8 cellular contexts compared by ENCODE assay signal in genomic region chr3:25789596-25790556, GRCh38. TPM values are rescaled to one million over a fixed set of nuclear protein-coding genes. Genes with fewer than 3 reads are reported as not detected.
DNase-seq lines count a peak whose midpoint lies in the region; ATAC-seq and TF ChIP-seq lines count a peak whose summit lies in the region.

OXSM (plus strand) TSS chr3:25790090; CDS start chr3:25791021, 931 bp downstream.

- peak within 1 kb of the TSS; percentile 88 for H3K4me3 ChIP-seq in Jurkat, Clone E6-1 (ENCODE audit: low read length)
- H3K4me3 ChIP-seq in PC-3 (ENCODE audit: low read length) (peak within 1 kb of the TSS; percentile 86), esophagus (ENCODE audit: low read depth in 1 of 2, low read length in 2 of 2) (peak within 1 kb of the TSS; percentile 57 to 86), mucosa of rectum (ENCODE audit: low read length in 2 of 2) (peak within 1 kb of the TSS; percentile 94 to 96)

- ATAC-seq in GM21619 (IDR thresholded peaks at IDR 0.05; ENCODE audit: unreplicated experiment) (peak; percentile 93), PC-3 (peak; percentile 90)

- peak; percentile 16 for DNase-seq in DMS153 treated with DMSO at 0.1 percent for 48 hours (lab: John Stamatoyannopoulos, UW; ENCODE audit: unreplicated experiment)
- peak; percentile 94 for DNase-seq in Jurkat, Clone E6-1 (ENCODE audit: low read depth, low spot score)
- peak; percentile 96 for DNase-seq in PC-3
- DNase-seq in activated T-cell treated with anti-CD3 and anti-CD28 coated beads for 48 hours (ENCODE audit: low read depth), result peak; percentile 91
- DNase-seq in stimulated activated CD8-positive, alpha-beta memory T cell treated with anti-CD3 and anti-CD28 coated beads, Interleukin-4, amount 100 ng/mL, for 4 hours (ENCODE audit: low read depth in 2 of 2, low spot score in 1 of 2), result peak; percentile 84 to 89

- intact Hi-C loops in PC-3 (cut with micrococcal nuclease), result loop anchor here (5.0 kb wide), 1 partner anchor 42 kb away; no protein-coding TSS in a partner anchor

- TF ChIP-seq CTCF in PC-3 (conservative IDR thresholded peaks at IDR 0.05; ENCODE audit: low read depth, low read length), result no peak

- H3K27ac ChIP-seq in PC-3 (ENCODE audit: low read length), result peak within 1 kb of the TSS; percentile 44
- peak within 1 kb of the TSS; percentile 57 to 94 for H3K27ac ChIP-seq in esophagus (ENCODE audit: low read depth in 2 of 2, low read length in 1 of 2)
- H3K27ac ChIP-seq in mucosa of rectum (ENCODE audit: low read depth in 2 of 2, low read length in 2 of 2), result peak within 1 kb of the TSS; percentile 84 to 87

- H3K79me2 ChIP-seq in PC-3 (ENCODE audit: low read length), result peaks cover 38% of the 10 kb centered on the region

- no peaks in the 10 kb centered on the region for H4K20me1 ChIP-seq in PC-3 (ENCODE audit: low read length)

- CTCF ChIA-PET in PC-3 (lab: Charles Lee), result no interaction called here

- peak within 1 kb of the TSS; percentile 94 for H2AFZ ChIP-seq in PC-3 (ENCODE audit: low read length)

- POLR2A ChIA-PET in PC-3 (lab: Charles Lee; ENCODE audit: unreplicated experiment), result interaction anchor here (0.6 kb wide), 1 partner anchor 13 kb away, joined by 3 read pairs; no protein-coding TSS in a partner anchor

- BruUV-seq in PC-3 (replicated peaks; lab: Mats Ljungman, UMichigan), result TSS peak; percentile 67

- H3K9ac ChIP-seq in PC-3 (ENCODE audit: low read length) (peak within 1 kb of the TSS; percentile 79), mucosa of rectum (ENCODE audit: low read depth in 1 of 2, low read length in 2 of 2) (peak within 1 kb of the TSS; percentile 84 to 91)

- H3K9me3 ChIP-seq in PC-3 (ENCODE audit: low read length), result no peaks in the 10 kb centered on the region
- no peaks in the 10 kb centered on the region for H3K9me3 ChIP-seq in esophagus (ENCODE audit: control insufficient read depth in 2 of 2, insufficient read depth in 1 of 2, low read depth in 1 of 2, low read length in 1 of 2)
- no peaks in the 10 kb centered on the region for H3K9me3 ChIP-seq in mucosa of rectum (ENCODE audit: control insufficient read depth in 2 of 2, low read length in 2 of 2)

- no peaks in the 10 kb centered on the region for H3K9me2 ChIP-seq in PC-3 (replicated peaks; ENCODE audit: low read length)

- no peaks in the 10 kb centered on the region for H3F3A ChIP-seq in PC-3 (ENCODE audit: low read length, unreplicated experiment)

- 0 to 1% methylated on average over 56 of the region's 56 CpGs for WGBS in esophagus, 2 donors

- peak within 1 kb of the TSS; percentile 93 for H3K4me2 ChIP-seq in PC-3 (ENCODE audit: low read length)

- H3K4me1 ChIP-seq in PC-3 (ENCODE audit: insufficient read depth, low read length), result peaks cover 32% of the 10 kb centered on the region
- no peaks in the 10 kb centered on the region for H3K4me1 ChIP-seq in esophagus (ENCODE audit: control insufficient read depth in 2 of 2, insufficient read depth in 2 of 2, low read length in 1 of 2)
- H3K4me1 ChIP-seq in mucosa of rectum (ENCODE audit: control insufficient read depth in 2 of 2, insufficient read depth in 2 of 2, low read length in 2 of 2), result peaks cover 0 to 26% of the 10 kb centered on the region in 2 donors

- H3K27me3 ChIP-seq in PC-3 (ENCODE audit: low read length) (no peaks in the 10 kb centered on the region), esophagus (ENCODE audit: control insufficient read depth in 1 of 2, insufficient read depth in 2 of 2, low read length in 2 of 2) (no peaks in the 10 kb centered on the region), mucosa of rectum (ENCODE audit: control insufficient read depth in 2 of 2, insufficient read depth in 2 of 2, low read length in 2 of 2) (no peaks in the 10 kb centered on the region)

- H3K36me3 ChIP-seq in PC-3 (ENCODE audit: low read depth, low read length), result no peaks in the 10 kb centered on the region
- peaks cover 3% of the 10 kb centered on the region in 2 donors for H3K36me3 ChIP-seq in esophagus (ENCODE audit: control insufficient read depth in 2 of 2, insufficient read depth in 2 of 2, low read length in 1 of 2)
- peaks cover 3 to 10% of the 10 kb centered on the region in 2 donors for H3K36me3 ChIP-seq in mucosa of rectum (ENCODE audit: control insufficient read depth in 2 of 2, insufficient read depth in 2 of 2, low read length in 2 of 2)

RNA-seq across cellular contexts. Expression of gene OXSM, which starts in this region (rescaled TPM):
- 32.1 TPM for polyA plus RNA-seq in Jurkat, Clone E6-1 (2012; ENCODE audit: insufficient read depth, insufficient read length)
- 13.7 and 21.4 TPM in 2 replicates for total RNA-seq in PC-3 (2014; rRNA removed)
- 10 to 100 TPM; 10.8 to 13.9 TPM for polyA plus RNA-seq in esophagus

Comparison
In these comparisons a context has a peak if more than half of its experiments do, and no peak if none do; other contexts are left out.
1. Peak in every context shown above with its lines: DNase-seq, ATAC-seq, H3K4me3 ChIP-seq and H3K27ac ChIP-seq.
2. DNase-seq: peak in every context shown above with its lines; median percentile 96 in PC-3; 94 in Jurkat, Clone E6-1; 91 in activated T-cell treated with anti-CD3 and anti-CD28 coated beads for 48 hours; 86 in stimulated activated CD8-positive, alpha-beta memory T cell treated with anti-CD3 and anti-CD28 coated beads, Interleukin-4, amount 100 ng/mL, for 4 hours; 16 in DMS153 treated with DMSO at 0.1 percent for 48 hours.